8 cellular contexts compared by ENCODE assay signal in the genomic region with DNA sequence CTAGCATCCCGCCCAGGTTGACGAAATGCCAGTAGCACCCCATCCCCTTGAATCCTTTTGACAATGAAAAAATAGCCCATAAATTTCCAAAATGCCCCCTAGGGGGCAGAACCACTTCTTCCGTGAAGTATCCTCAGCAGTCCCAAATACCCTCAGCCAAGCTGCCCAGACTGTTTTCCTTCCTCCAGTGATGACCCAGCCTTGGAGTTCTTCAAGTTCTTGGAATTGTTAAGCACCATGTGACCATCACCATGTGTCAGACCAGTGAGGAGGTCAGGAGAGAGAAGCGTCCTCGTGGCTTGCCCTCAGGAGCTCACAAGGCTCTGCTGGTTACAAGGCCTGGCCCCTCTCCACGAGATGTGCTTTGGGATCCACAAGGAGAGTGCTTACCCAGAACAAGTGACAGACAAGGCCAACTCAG. TPM values are rescaled to one million over a fixed set of nuclear protein-coding genes. Genes with fewer than 3 reads are reported as not detected.
A peak's percentile ranks its signal among the peaks of the same experiment; 100 is the strongest.
DNase-seq lines count a peak whose midpoint lies in the region; ATAC-seq, FAIRE-seq and TF ChIP-seq lines count a peak whose summit lies in the region.

No MANE protein-coding gene starts in this region.

- intact Hi-C loops in Caco-2 (cut with micrococcal nuclease; ENCODE audit: unreplicated experiment) (loop anchor here (1.0 to 2.0 kb wide), 2 partner anchors 127 to 216 kb away; partner anchors contain the start of gene DNPEP), breast epithelium (cut with DNase I; ENCODE audit: low total_unique reads) (loop anchor here (10.0 kb wide), 1 partner anchor 514 kb away; no protein-coding TSS in a partner anchor)

- peaks cover 3% of the 10 kb centered on the region for H3F3A ChIP-seq in smooth muscle cell (ENCODE audit: low read depth)

- no peak overlapping the region; the same call in 1 of the 2 replicates for H3K14ac ChIP-seq in H9 (ENCODE audit: insufficient read depth, low read length)

- no CpG with 5 or more reads among the region's 6 CpGs for WGBS in H9 (ENCODE audit: extremely low coverage, insufficient read length, low lambda C conversion rate)
- 34% methylated on average over 6 of the region's 6 CpGs for WGBS in smooth muscle cell (ENCODE audit: low lambda C conversion rate)

- no peak for TF ChIP-seq POLR2A in breast epithelium (IDR thresholded peaks at IDR 0.05)

- H3K4me1 Mint-ChIP-seq in Caco-2 (ENCODE audit: low read depth, unreplicated experiment): peaks cover 28% of the 10 kb centered on the region
- peaks cover 4 to 8% of the 10 kb centered on the region in 2 experiments; a peak in 2 of 4 replicates for H3K4me1 Mint-ChIP-seq in H9

- no peaks in the 10 kb centered on the region for H3K79me2 ChIP-seq in H9 (ENCODE audit: insufficient read depth, low read length)
- H3K79me2 ChIP-seq in keratinocyte (ENCODE audit: control insufficient read depth, insufficient read depth, low read length): peaks cover 8% of the 10 kb centered on the region
- no peaks in the 10 kb centered on the region for H3K79me2 ChIP-seq in smooth muscle cell (ENCODE audit: low read depth)

- H2AFZ ChIP-seq in H9 (ENCODE audit: low read length): no peak overlapping the region
- no peak overlapping the region for H2AFZ ChIP-seq in keratinocyte (ENCODE audit: control insufficient read depth, low read length)
- no peak overlapping the region for H2AFZ ChIP-seq in smooth muscle cell (ENCODE audit: low read depth)

- no peak overlapping the region for H4K91ac ChIP-seq in H9 (ENCODE audit: insufficient read length, low read depth, low read length)

- H4K5ac ChIP-seq in H9 (ENCODE audit: insufficient read length, low read depth, low read length): no peak overlapping the region

- H3K4me3 ChIP-seq in Caco-2 (ENCODE audit: low read depth, low read length): no peak overlapping the region
- no peak overlapping the region for H3K4me3 ChIP-seq in breast epithelium
- no peak overlapping the region for H3K4me3 ChIP-seq in keratinocyte (ENCODE audit: control insufficient read depth in 2 of 3, extremely low read depth in 1 of 3, insufficient read depth in 2 of 3, low read depth in 1 of 3, low read length in 3 of 3)
- no peak overlapping the region for H3K4me3 ChIP-seq in smooth muscle cell

- no peak overlapping the region for H3K4ac ChIP-seq in H9 (ENCODE audit: low read depth, low read length)

- H3K9me3 ChIP-seq in Caco-2: no peaks in the 10 kb centered on the region
- H3K9me3 ChIP-seq in H9 (ENCODE audit: control insufficient read depth, low read depth, low read length): no peaks in the 10 kb centered on the region
- H3K9me3 ChIP-seq in breast epithelium: no peaks in the 10 kb centered on the region
- no peaks in the 10 kb centered on the region for H3K9me3 ChIP-seq in keratinocyte (ENCODE audit: control insufficient read depth, low read depth, low read length)
- H3K9me3 ChIP-seq in smooth muscle cell (replicated peaks; ENCODE audit: low read depth): no peaks in the 10 kb centered on the region

- H3K4me3 Mint-ChIP-seq in Caco-2 (ENCODE audit: unreplicated experiment): no peak overlapping the region
- H3K4me3 Mint-ChIP-seq in H9: no peak overlapping the region

- H2BK12ac ChIP-seq in H9 (ENCODE audit: insufficient read length, low read depth, low read length): no peak overlapping the region

- H3K27ac ChIP-seq in H9 (ENCODE audit: insufficient read length, low read depth, low read length): no peak overlapping the region
- H3K27ac ChIP-seq in breast epithelium: peak overlapping the region; percentile 71 to 78
- no peak overlapping the region for H3K27ac ChIP-seq in keratinocyte (ENCODE audit: control insufficient read depth, insufficient read depth, low read length)
- peak overlapping the region; percentile 30 for H3K27ac ChIP-seq in smooth muscle cell (ENCODE audit: low read depth)

- no peaks in the 10 kb centered on the region for H3K9me1 ChIP-seq in keratinocyte (ENCODE audit: control insufficient read depth, extremely low read depth, insufficient read depth, low read length)

- no peak overlapping the region for H3K9ac ChIP-seq in H9 (ENCODE audit: extremely low read depth, insufficient read length, low read length)
- H3K9ac ChIP-seq in keratinocyte (ENCODE audit: control insufficient read depth, extremely low read depth, insufficient read depth, low read length): no peak overlapping the region
- H3K9ac ChIP-seq in smooth muscle cell (ENCODE audit: low read depth): no peak overlapping the region

- dilution Hi-C loops in keratinocyte (cut with MboI; ENCODE audit: extremely low pct_ligation_motif_present, low sequenced_read_pairs): no loop called here

- peaks cover 6% of the 10 kb centered on the region for H3K23me2 ChIP-seq in H9 (ENCODE audit: insufficient read length, low read depth, low read length, poor library complexity, severe bottlenecking)

- H4K20me1 ChIP-seq in H9 (ENCODE audit: control insufficient read depth, insufficient read depth, insufficient read length) (no peaks in the 10 kb centered on the region), keratinocyte (ENCODE audit: control insufficient read depth, extremely low read depth, insufficient read depth, low read length) (no peaks in the 10 kb centered on the region), smooth muscle cell (ENCODE audit: low read depth) (no peaks in the 10 kb centered on the region)

- no peak overlapping the region for H2AK5ac ChIP-seq in H9 (ENCODE audit: insufficient read length, low read length)

- POLR2A ChIA-PET in Caco-2 (lab: Charles Lee): interaction anchor here (0.6 to 0.7 kb wide), 2 partner anchors 40 to 47 kb away, joined by 4 to 6 read pairs; no protein-coding TSS in a partner anchor

- ATAC-seq in HG02798 (IDR thresholded peaks at IDR 0.05; ENCODE audit: poor library complexity, unreplicated experiment) (no peak), GM19023 (IDR thresholded peaks at IDR 0.05; ENCODE audit: unreplicated experiment) (no peak)

- H3K4me2 ChIP-seq in H9 (ENCODE audit: insufficient read depth, insufficient read length, low read length): no peak overlapping the region
- H3K4me2 ChIP-seq in keratinocyte (ENCODE audit: control insufficient read depth, extremely low read depth, insufficient read depth, low read depth, low read length): no peak overlapping the region
- no peak overlapping the region for H3K4me2 ChIP-seq in smooth muscle cell

- no TSS peak for BruUV-seq in Caco-2 (replicated peaks; lab: Mats Ljungman, UMichigan)

- no peaks in the 10 kb centered on the region for H3K79me1 ChIP-seq in H9 (ENCODE audit: insufficient read depth, low read depth, low read length, poor library complexity, severe bottlenecking)

- H3K36me3 ChIP-seq in Caco-2 (ENCODE audit: control insufficient read depth, insufficient read depth, low read length): peaks cover 12% of the 10 kb centered on the region
- H3K36me3 ChIP-seq in breast epithelium: no peaks in the 10 kb centered on the region
- peaks cover 15 to 19% of the 10 kb centered on the region in 2 experiments for H3K36me3 ChIP-seq in keratinocyte (ENCODE audit: control insufficient read depth in 2 of 2, extremely low read depth in 1 of 2, insufficient read depth in 2 of 2, low read length in 2 of 2)
- H3K36me3 ChIP-seq in smooth muscle cell (ENCODE audit: low read depth): no peaks in the 10 kb centered on the region

- H4K8ac ChIP-seq in H9 (replicated peaks; ENCODE audit: insufficient read length, low read depth, low read length): no peak overlapping the region

- H3K27me3 Mint-ChIP-seq in Caco-2 (ENCODE audit: insufficient read depth, unreplicated experiment) (no peaks in the 10 kb centered on the region), H9 (ENCODE audit: low read depth) (no peaks in the 10 kb centered on the region; the same call in 1 of the 2 replicates)

- no peak overlapping the region for H2BK5ac ChIP-seq in H9 (ENCODE audit: insufficient read length, low read length)

- H3K4me1 ChIP-seq in Caco-2 (peaks cover 21% of the 10 kb centered on the region), H9 (ENCODE audit: insufficient read depth, low read length) (no peaks in the 10 kb centered on the region), breast epithelium (peaks cover 0 to 9% of the 10 kb centered on the region in 2 donors), keratinocyte (ENCODE audit: control insufficient read depth, extremely low read depth, insufficient read depth, low read length) (peaks cover 8% of the 10 kb centered on the region), smooth muscle cell (ENCODE audit: low read depth) (peaks cover 4% of the 10 kb centered on the region)

- FAIRE-seq in RCC 7860 (lab: Jason Lieb, UNC) (no peak), keratinocyte (lab: Jason Lieb, UNC) (peak; percentile 79)

- CTCF ChIA-PET in Caco-2 (lab: Charles Lee): interaction anchor here (0.6 to 1.6 kb wide), 8 partner anchors 30 to 273 kb away, joined by 3 to 8 read pairs (median 3); partner anchors contain the start of genes ABCB6 and ZFAND2B

- no peak overlapping the region for H3T11ph ChIP-seq in H9 (ENCODE audit: low read length)

- DNase-seq in Caco-2 (peak; percentile 74 to 79), H9 (peak; percentile 63), RCC 7860 (ENCODE audit: low spot score) (peak; percentile 54), breast epithelium (ENCODE audit: low spot score in 2 of 2) (peak in 1 of 2 donors; percentile 57), keratinocyte (ENCODE audit: low read depth, low spot score) (peak; percentile 42), smooth muscle cell (lab: John Stamatoyannopoulos, UW; ENCODE audit: unreplicated experiment) (peak; percentile 6)

- no peak overlapping the region for H2BK120ac ChIP-seq in H9 (ENCODE audit: low read depth, low read length, poor library complexity, severe bottlenecking)

- peak; percentile 64 to 79 for TF ChIP-seq CTCF in Caco-2 (IDR thresholded peaks at IDR 0.05; ENCODE audit: insufficient read depth in 1 of 2, low read depth in 1 of 2, low read length in 1 of 2, severe bottlenecking in 1 of 2, unreplicated experiment in 1 of 2)
- TF ChIP-seq CTCF in H9 (conservative IDR thresholded peaks at IDR 0.05): peak; percentile 77
- peak; percentile 68 to 73 (median 72) for TF ChIP-seq CTCF in breast epithelium (IDR thresholded peaks at IDR 0.05)
- TF ChIP-seq CTCF in keratinocyte (optimal IDR thresholded peaks at IDR 0.05 in 1 of 3, IDR thresholded peaks at IDR 0.05 in 1 of 3, conservative IDR thresholded peaks at IDR 0.05 in 1 of 3; ENCODE audit: extremely low read depth in 1 of 3, insufficient read depth in 2 of 3, low read length in 3 of 3): peak; percentile 61 to 84 (median 66)
- peak; percentile 71 for TF ChIP-seq CTCF in smooth muscle cell (IDR thresholded peaks at IDR 0.05; ENCODE audit: borderline replicate concordance, insufficient read depth, poor library complexity, severe bottlenecking)

- no peak overlapping the region for H3K18ac ChIP-seq in H9 (ENCODE audit: insufficient read length, low read depth, low read length)

- no peaks in the 10 kb centered on the region for H3K9me3 Mint-ChIP-seq in Caco-2 (ENCODE audit: unreplicated experiment)
- no peaks in the 10 kb centered on the region; a peak in 1 of 5 replicates for H3K9me3 Mint-ChIP-seq in H9

- H3K27ac Mint-ChIP-seq in Caco-2 (ENCODE audit: unreplicated experiment) (peak overlapping the region; percentile 64), H9 (peak overlapping the region in 1 of 3 experiments; percentile 18; a peak in 2 of 7 replicates)

- H3K23ac ChIP-seq in H9 (ENCODE audit: insufficient read length, low read depth, low read length): no peak overlapping the region

- no peak overlapping the region for H2BK20ac ChIP-seq in H9 (ENCODE audit: low read depth, low read length, poor library complexity, severe bottlenecking)

- H3K36me3 Mint-ChIP-seq in Caco-2 (ENCODE audit: insufficient read depth, unreplicated experiment): peaks cover 18% of the 10 kb centered on the region
- peaks cover 8 to 26% (median 23%) of the 10 kb centered on the region in 3 experiments; a peak in 6 of 7 replicates for H3K36me3 Mint-ChIP-seq in H9 (ENCODE audit: insufficient read depth in 1 of 3, low read depth in 3 of 3)

- H3K27me3 ChIP-seq in Caco-2 (replicated peaks; ENCODE audit: control insufficient read depth, insufficient read depth, low read length): no peaks in the 10 kb centered on the region
- no peaks in the 10 kb centered on the region for H3K27me3 ChIP-seq in H9 (ENCODE audit: insufficient read depth, low read length)
- no peaks in the 10 kb centered on the region for H3K27me3 ChIP-seq in breast epithelium
- H3K27me3 ChIP-seq in keratinocyte (ENCODE audit: control insufficient read depth, extremely low read depth, insufficient read depth, low read length): no peaks in the 10 kb centered on the region
- H3K27me3 ChIP-seq in smooth muscle cell (ENCODE audit: low read depth): no peaks in the 10 kb centered on the region

- H2BK15ac ChIP-seq in H9 (ENCODE audit: low read depth, low read length): no peak overlapping the region

- H3K56ac ChIP-seq in H9 (ENCODE audit: insufficient read length, low read depth, low read length): no peak overlapping the region

RNA-seq across cellular contexts. Expression of gene SLC23A3, which starts 1.4 kb away (rescaled TPM):
- total RNA-seq in Caco-2 (2022): 6.5 and 7.1 TPM in 2 replicates
- 1.2 and 1.9 TPM in 2 replicates for total RNA-seq in H9 (2021)
- 1 to 10 TPM in 2 of 3 donors, under 1 TPM in 1; 0.48 to 3.4 (median 2.0) TPM for total RNA-seq in breast epithelium
- polyA plus RNA-seq in keratinocyte: 0.48 to 2.4 TPM (median 1.4 TPM) in 3 replicates
- polyA plus RNA-seq in keratinocyte (2011; ENCODE audit: low read depth): 0.90 TPM
- 0.13 and 0.14 TPM in 2 replicates for polyA plus RNA-seq in keratinocyte (2011; cell fraction: cytosol; rRNA removed)
- 9.1 and 10.2 TPM in 2 replicates for polyA plus RNA-seq in keratinocyte (2011; cell fraction: nucleus; rRNA removed)
- 0.40 and 4.9 TPM in 2 replicates for polyA plus RNA-seq in keratinocyte (2012; ENCODE audit: low replicate concordance)
- polyA minus RNA-seq in keratinocyte: 0.39 to 1.8 TPM (median 1.4 TPM) in 3 replicates
- not detected for polyA minus RNA-seq in keratinocyte (2011; cell fraction: cytosol; rRNA and poly(A)+ RNA removed)
- 2.2 and 2.9 TPM in 2 replicates for polyA minus RNA-seq in keratinocyte (2011; cell fraction: nucleus; rRNA and poly(A)+ RNA removed)
- not detected in 2 replicates for total RNA-seq in smooth muscle cell
- polyA plus RNA-seq in smooth muscle cell: 0.40 TPM in 1 of 2 replicates, not detected in the other

RNA-seq across cellular contexts. Expression of gene CNPPD1, which starts 5.5 kb away (rescaled TPM):
- total RNA-seq in Caco-2 (2022) (59.3 and 62.9 TPM in 2 replicates), H9 (2021) (33.0 and 36.4 TPM in 2 replicates), breast epithelium (10 to 100 TPM; 37.0 to 60.3 (median 37.2) TPM), smooth muscle cell (11.6 and 14.8 TPM in 2 replicates)
- polyA plus RNA-seq in keratinocyte (26.1 to 32.2 TPM (median 29.1 TPM) in 3 replicates), smooth muscle cell (26.0 and 35.3 TPM in 2 replicates)
- polyA plus RNA-seq in keratinocyte (2011; ENCODE audit: low read depth): 18.4 TPM
- polyA plus RNA-seq in keratinocyte (2011; cell fraction: cytosol; rRNA removed): 17.1 and 25.3 TPM in 2 replicates
- 60.4 and 63.1 TPM in 2 replicates for polyA plus RNA-seq in keratinocyte (2011; cell fraction: nucleus; rRNA removed)
- polyA plus RNA-seq in keratinocyte (2012; ENCODE audit: low replicate concordance): 29.4 and 47.6 TPM in 2 replicates
- polyA minus RNA-seq in keratinocyte: 14.5 to 19.1 TPM (median 17.3 TPM) in 3 replicates
- 23.2 TPM for polyA minus RNA-seq in keratinocyte (2011; cell fraction: cytosol; rRNA and poly(A)+ RNA removed)
- polyA minus RNA-seq in keratinocyte (2011; cell fraction: nucleus; rRNA and poly(A)+ RNA removed): 17.1 and 21.3 TPM in 2 replicates

RNA-seq across cellular contexts. Expression of gene RETREG2, which starts 6.8 kb away (rescaled TPM):
- 59.5 and 62.0 TPM in 2 replicates for total RNA-seq in Caco-2 (2022)
- total RNA-seq in H9 (2021): 46.7 and 48.0 TPM in 2 replicates
- total RNA-seq in breast epithelium: 10 to 100 TPM; 58.7 to 79.7 (median 66.3) TPM
- polyA plus RNA-seq in keratinocyte: 45.8 to 54.9 TPM (median 51.3 TPM) in 3 replicates
- 19.4 TPM for polyA plus RNA-seq in keratinocyte (2011; ENCODE audit: low read depth)
- polyA plus RNA-seq in keratinocyte (2011; cell fraction: cytosol; rRNA removed): 37.1 and 37.2 TPM in 2 replicates
- polyA plus RNA-seq in keratinocyte (2011; cell fraction: nucleus; rRNA removed): 66.2 and 67.1 TPM in 2 replicates
- 38.0 and 49.6 TPM in 2 replicates for polyA plus RNA-seq in keratinocyte (2012; ENCODE audit: low replicate concordance)
- 79.1 to 95.1 TPM (median 82.6 TPM) in 3 replicates for polyA minus RNA-seq in keratinocyte
- 45.7 TPM for polyA minus RNA-seq in keratinocyte (2011; cell fraction: cytosol; rRNA and poly(A)+ RNA removed)
- 30.3 and 49.8 TPM in 2 replicates for polyA minus RNA-seq in keratinocyte (2011; cell fraction: nucleus; rRNA and poly(A)+ RNA removed)
- 48.7 and 49.8 TPM in 2 replicates for total RNA-seq in smooth muscle cell
- 57.2 and 66.6 TPM in 2 replicates for polyA plus RNA-seq in smooth muscle cell

RNA-seq across cellular contexts. Expression of gene NHEJ1, which starts 10.6 kb away (rescaled TPM):
- total RNA-seq in Caco-2 (2022): 28.5 and 29.6 TPM in 2 replicates
- 19.7 and 20.8 TPM in 2 replicates for total RNA-seq in H9 (2021)
- 10 to 100 TPM; 13.4 to 19.8 (median 17.6) TPM for total RNA-seq in breast epithelium
- polyA plus RNA-seq in keratinocyte: 11.0 to 16.0 TPM (median 13.1 TPM) in 3 replicates
- 7.3 TPM for polyA plus RNA-seq in keratinocyte (2011; ENCODE audit: low read depth)
- polyA plus RNA-seq in keratinocyte (2011; cell fraction: cytosol; rRNA removed): 9.3 and 14.3 TPM in 2 replicates
- 12.0 and 15.2 TPM in 2 replicates for polyA plus RNA-seq in keratinocyte (2011; cell fraction: nucleus; rRNA removed)
- polyA plus RNA-seq in keratinocyte (2012; ENCODE audit: low replicate concordance): 8.2 and 8.3 TPM in 2 replicates
- 20.1 to 37.8 TPM (median 22.2 TPM) in 3 replicates for polyA minus RNA-seq in keratinocyte
- 8.6 TPM for polyA minus RNA-seq in keratinocyte (2011; cell fraction: cytosol; rRNA and poly(A)+ RNA removed)
- polyA minus RNA-seq in keratinocyte (2011; cell fraction: nucleus; rRNA and poly(A)+ RNA removed): 4.3 and 12.3 TPM in 2 replicates
- total RNA-seq in smooth muscle cell: 6.0 and 13.6 TPM in 2 replicates
- 8.5 and 8.6 TPM in 2 replicates for polyA plus RNA-seq in smooth muscle cell

RNA-seq across cellular contexts. Expression of gene ZFAND2B, which starts 35.3 kb away (rescaled TPM):
- 37.3 and 41.8 TPM in 2 replicates for total RNA-seq in Caco-2 (2022)
- 15.9 and 16.4 TPM in 2 replicates for total RNA-seq in H9 (2021)
- 10 to 100 TPM; 43.6 to 52.0 (median 45.0) TPM for total RNA-seq in breast epithelium
- 23.2 to 37.7 TPM (median 25.1 TPM) in 3 replicates for polyA plus RNA-seq in keratinocyte
- 64.8 TPM for polyA plus RNA-seq in keratinocyte (2011; ENCODE audit: low read depth)
- polyA plus RNA-seq in keratinocyte (2011; cell fraction: cytosol; rRNA removed): 22.4 and 32.9 TPM in 2 replicates
- 41.2 and 42.7 TPM in 2 replicates for polyA plus RNA-seq in keratinocyte (2011; cell fraction: nucleus; rRNA removed)
- 21.5 and 43.1 TPM in 2 replicates for polyA plus RNA-seq in keratinocyte (2012; ENCODE audit: low replicate concordance)
- polyA minus RNA-seq in keratinocyte: 24.5 to 39.9 TPM (median 27.6 TPM) in 3 replicates
- polyA minus RNA-seq in keratinocyte (2011; cell fraction: cytosol; rRNA and poly(A)+ RNA removed): 15.0 TPM
- polyA minus RNA-seq in keratinocyte (2011; cell fraction: nucleus; rRNA and poly(A)+ RNA removed): 9.2 and 9.8 TPM in 2 replicates
- total RNA-seq in smooth muscle cell: 19.1 and 29.7 TPM in 2 replicates
- 48.3 and 56.3 TPM in 2 replicates for polyA plus RNA-seq in smooth muscle cell

Comparison
In these comparisons a context has a peak if more than half of its experiments do, and no peak if none do; other contexts are left out.
1. H3K27ac ChIP-seq: peak in breast epithelium (2 of 2) and smooth muscle cell (single experiment); none in H9 (single experiment) and keratinocyte (single experiment).
2. Peak in every context shown above with its lines, with median percentiles within 50 percentile points of each other: CTCF ChIP-seq.